Comparison of ENCODE assay signal across 1 cellular context in the genomic region with DNA sequence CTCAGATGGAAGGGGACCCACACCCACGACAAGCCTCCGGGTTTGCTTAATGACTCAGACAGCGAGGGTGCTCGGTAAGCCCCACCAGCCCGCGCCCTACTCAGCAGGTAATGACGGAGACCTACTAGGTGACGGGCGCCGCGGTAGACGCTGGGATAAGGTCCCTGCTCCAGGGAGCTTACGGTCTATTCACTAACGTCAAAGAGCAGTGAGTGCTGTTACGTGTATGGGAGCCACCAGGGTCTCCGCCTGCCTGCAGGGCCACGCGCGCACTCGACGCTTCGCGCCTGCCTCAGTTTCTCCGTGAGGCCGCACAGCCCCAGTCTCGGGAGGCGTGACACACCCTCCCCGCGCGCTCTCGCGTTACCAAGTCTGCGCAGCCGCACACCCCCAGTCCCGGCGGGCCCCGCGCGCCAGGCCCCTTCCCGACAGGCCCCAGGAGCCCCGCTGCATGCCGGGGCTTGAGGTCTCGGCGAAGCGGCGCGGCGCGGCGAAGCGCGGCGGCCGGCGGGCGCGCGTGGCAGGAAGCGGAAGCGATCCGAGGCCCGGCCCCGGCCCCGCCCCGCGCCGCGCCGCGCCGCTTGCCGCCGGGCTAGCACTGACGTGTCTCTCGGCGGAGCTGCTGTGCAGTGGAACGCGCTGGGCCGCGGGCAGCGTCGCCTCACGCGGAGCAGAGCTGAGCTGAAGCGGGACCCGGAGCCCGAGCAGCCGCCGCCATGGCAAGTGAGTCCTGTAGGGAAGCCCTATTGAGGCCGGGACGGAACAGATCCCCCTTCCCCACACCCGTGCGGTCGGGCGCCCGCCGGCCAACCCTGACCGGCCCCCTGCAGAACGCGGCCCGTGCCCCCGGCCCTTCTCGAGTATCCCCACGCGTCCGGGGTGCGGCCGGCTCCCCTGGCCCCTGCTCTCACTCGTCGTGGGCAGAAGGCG.
TF ChIP-seq lines count a peak whose summit lies in the region.

A gene (plus strand): TSS at position 601 of the 930 bp plus-strand sequence. CDS start 116 bp downstream, at position 717.

TF ChIP-seq in HepG2, 621 proteins besides CTCF, POLR2A, EP300 and RAD21 (continued from another document and continues in another):
- TF ChIP-seq, protein P1, sequence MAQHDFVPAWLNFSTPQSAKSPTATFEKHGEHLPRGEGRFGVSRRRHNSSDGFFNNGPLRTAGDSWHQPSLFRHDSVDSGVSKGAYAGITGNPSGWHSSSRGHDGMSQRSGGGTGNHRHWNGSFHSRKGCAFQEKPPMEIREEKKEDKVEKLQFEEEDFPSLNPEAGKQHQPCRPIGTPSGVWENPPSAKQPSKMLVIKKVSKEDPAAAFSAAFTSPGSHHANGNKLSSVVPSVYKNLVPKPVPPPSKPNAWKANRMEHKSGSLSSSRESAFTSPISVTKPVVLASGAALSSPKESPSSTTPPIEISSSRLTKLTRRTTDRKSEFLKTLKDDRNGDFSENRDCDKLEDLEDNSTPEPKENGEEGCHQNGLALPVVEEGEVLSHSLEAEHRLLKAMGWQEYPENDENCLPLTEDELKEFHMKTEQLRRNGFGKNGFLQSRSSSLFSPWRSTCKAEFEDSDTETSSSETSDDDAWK (CRISPR knock-in tag; IDR thresholded peaks at IDR 0.05): no peak
- TF ChIP-seq, protein P2, sequence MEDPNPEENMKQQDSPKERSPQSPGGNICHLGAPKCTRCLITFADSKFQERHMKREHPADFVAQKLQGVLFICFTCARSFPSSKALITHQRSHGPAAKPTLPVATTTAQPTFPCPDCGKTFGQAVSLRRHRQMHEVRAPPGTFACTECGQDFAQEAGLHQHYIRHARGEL (CRISPR knock-in tag; IDR thresholded peaks at IDR 0.05): peak; percentile 71
- TF ChIP-seq FOXJ3 (CRISPR knock-in tag; IDR thresholded peaks at IDR 0.05; ENCODE audit: borderline replicate concordance) (peak; percentile 20; the same call in 1 of the 2 replicates), ZBTB1 (CRISPR knock-in tag; IDR thresholded peaks at IDR 0.05; ENCODE audit: borderline replicate concordance) (no peak), ZFP62 (CRISPR knock-in tag; IDR thresholded peaks at IDR 0.05) (no peak), ZNF160 (CRISPR knock-in tag; IDR thresholded peaks at IDR 0.05) (peak; percentile 66; the same call in 1 of the 2 replicates), YEATS2 (CRISPR knock-in tag; IDR thresholded peaks at IDR 0.05; ENCODE audit: borderline replicate concordance) (peak; percentile 87; the same call in 1 of the 2 replicates), SNAPC2 (CRISPR knock-in tag; IDR thresholded peaks at IDR 0.05) (peak; percentile 76; the same call in 1 of the 2 replicates), MIXL1 (CRISPR knock-in tag; IDR thresholded peaks at IDR 0.05) (no peak), ZNF121 (CRISPR knock-in tag; IDR thresholded peaks at IDR 0.05) (peak; percentile 44; the same call in 1 of the 2 replicates), BORCS8-MEF2B (CRISPR knock-in tag; IDR thresholded peaks at IDR 0.05) (peak; percentile 81), ZNF496 (CRISPR knock-in tag; IDR thresholded peaks at IDR 0.05; ENCODE audit: insufficient replicate concordance) (no peak), ZNF317 (CRISPR knock-in tag; IDR thresholded peaks at IDR 0.05) (0 out of 2 replicates have a peak, but pooled peaks have one; percentile 55), EHMT2 (IDR thresholded peaks at IDR 0.05; ENCODE audit: borderline replicate concordance, low read depth, low read length) (no peak), ASH2L (IDR thresholded peaks at IDR 0.05; ENCODE audit: insufficient read length, low read depth, low read length) (peak; percentile 86), JDP2 (CRISPR knock-in tag; IDR thresholded peaks at IDR 0.05; ENCODE audit: borderline replicate concordance) (no peak), CREB1 (IDR thresholded peaks at IDR 0.05) (peak; percentile 57; the same call in 1 of the 2 replicates), CREB1 (CRISPR knock-in tag; IDR thresholded peaks at IDR 0.05) (no peak), TBX2 (CRISPR knock-in tag; IDR thresholded peaks at IDR 0.05; ENCODE audit: borderline replicate concordance) (peak; percentile 55; the same call in 1 of the 2 replicates), NR1H2 (CRISPR knock-in tag; IDR thresholded peaks at IDR 0.05; ENCODE audit: borderline replicate concordance, low read depth) (0 out of 2 replicates have a peak, but pooled peaks have one; percentile 63), SNAI1 (CRISPR knock-in tag; IDR thresholded peaks at IDR 0.05; ENCODE audit: borderline replicate concordance) (peak; percentile 78; the same call in 1 of the 2 replicates), ZNF225 (CRISPR knock-in tag; IDR thresholded peaks at IDR 0.05) (peak; percentile 87; the same call in 1 of the 2 replicates), CBX1 (IDR thresholded peaks at IDR 0.05; ENCODE audit: low read depth) (peak; percentile 79), KDM2A (CRISPR knock-in tag; IDR thresholded peaks at IDR 0.05; ENCODE audit: borderline replicate concordance, low read depth) (peak; percentile 76; the same call in 1 of the 2 replicates), FOXK1 (CRISPR knock-in tag; IDR thresholded peaks at IDR 0.05; ENCODE audit: borderline replicate concordance, low read depth) (0 out of 2 replicates have a peak, but pooled peaks have one; percentile 38), MED13 (CRISPR knock-in tag; IDR thresholded peaks at IDR 0.05) (0 out of 2 replicates have a peak, but pooled peaks have one; percentile 10), BRD4 (CRISPR knock-in tag; IDR thresholded peaks at IDR 0.05) (no peak), ZNF841 (CRISPR knock-in tag; IDR thresholded peaks at IDR 0.05; ENCODE audit: borderline replicate concordance) (0 out of 2 replicates have a peak, but pooled peaks have one; percentile 27), RNF2 (conservative IDR thresholded peaks at IDR 0.05; ENCODE audit: low read depth) (peak; percentile 87), LCORL (IDR thresholded peaks at IDR 0.05) (no peak), LCORL (CRISPR knock-in tag; IDR thresholded peaks at IDR 0.05) (peak; percentile 26; the same call in 1 of the 2 replicates), ZNF792 (CRISPR knock-in tag; IDR thresholded peaks at IDR 0.05) (peak; percentile 60; the same call in 1 of the 2 replicates), ARNT2 (CRISPR knock-in tag; IDR thresholded peaks at IDR 0.05; ENCODE audit: low read depth) (peak; percentile 65; the same call in 1 of the 2 replicates), GPN1 (CRISPR knock-in tag; IDR thresholded peaks at IDR 0.05; ENCODE audit: borderline replicate concordance) (no peak; the same call in 1 of the 2 replicates), ATF7-NPFF (CRISPR knock-in tag; IDR thresholded peaks at IDR 0.05; ENCODE audit: low read depth) (peak; percentile 76), ZNF468 (CRISPR knock-in tag; IDR thresholded peaks at IDR 0.05) (0 out of 2 replicates have a peak, but pooled peaks have one; percentile 34), MAZ (IDR thresholded peaks at IDR 0.05; ENCODE audit: borderline replicate concordance, low read depth, low read length) (no peak), MAZ (CRISPR knock-in tag; IDR thresholded peaks at IDR 0.05; ENCODE audit: low read depth) (peak; percentile 56; the same call in 1 of the 2 replicates), KLF9 (CRISPR knock-in tag; IDR thresholded peaks at IDR 0.05; ENCODE audit: low read depth) (0 out of 2 replicates have a peak, but pooled peaks have one; percentile 45), RXRA (CRISPR knock-in tag; IDR thresholded peaks at IDR 0.05) (peak; percentile 61; the same call in 1 of the 2 replicates), FOXA3 (CRISPR knock-in tag; IDR thresholded peaks at IDR 0.05) (peak; percentile 48), ZNF335 (CRISPR knock-in tag; IDR thresholded peaks at IDR 0.05) (peak; percentile 87), SUZ12 (IDR thresholded peaks at IDR 0.05; ENCODE audit: low read depth, low read length) (peak; percentile 68)
- TF ChIP-seq, protein P3, sequence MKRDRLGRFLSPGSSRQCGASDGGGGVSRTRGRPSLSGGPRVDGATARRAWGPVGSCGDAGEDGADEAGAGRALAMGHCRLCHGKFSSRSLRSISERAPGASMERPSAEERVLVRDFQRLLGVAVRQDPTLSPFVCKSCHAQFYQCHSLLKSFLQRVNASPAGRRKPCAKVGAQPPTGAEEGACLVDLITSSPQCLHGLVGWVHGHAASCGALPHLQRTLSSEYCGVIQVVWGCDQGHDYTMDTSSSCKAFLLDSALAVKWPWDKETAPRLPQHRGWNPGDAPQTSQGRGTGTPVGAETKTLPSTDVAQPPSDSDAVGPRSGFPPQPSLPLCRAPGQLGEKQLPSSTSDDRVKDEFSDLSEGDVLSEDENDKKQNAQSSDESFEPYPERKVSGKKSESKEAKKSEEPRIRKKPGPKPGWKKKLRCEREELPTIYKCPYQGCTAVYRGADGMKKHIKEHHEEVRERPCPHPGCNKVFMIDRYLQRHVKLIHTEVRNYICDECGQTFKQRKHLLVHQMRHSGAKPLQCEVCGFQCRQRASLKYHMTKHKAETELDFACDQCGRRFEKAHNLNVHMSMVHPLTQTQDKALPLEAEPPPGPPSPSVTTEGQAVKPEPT (CRISPR knock-in tag; IDR thresholded peaks at IDR 0.05; ENCODE audit: low read depth): 0 out of 2 replicates have a peak, but pooled peaks have one; percentile 5
- TF ChIP-seq, protein P4, sequence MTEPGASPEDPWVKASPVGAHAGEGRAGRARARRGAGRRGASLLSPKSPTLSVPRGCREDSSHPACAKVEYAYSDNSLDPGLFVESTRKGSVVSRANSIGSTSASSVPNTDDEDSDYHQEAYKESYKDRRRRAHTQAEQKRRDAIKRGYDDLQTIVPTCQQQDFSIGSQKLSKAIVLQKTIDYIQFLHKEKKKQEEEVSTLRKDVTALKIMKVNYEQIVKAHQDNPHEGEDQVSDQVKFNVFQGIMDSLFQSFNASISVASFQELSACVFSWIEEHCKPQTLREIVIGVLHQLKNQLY (CRISPR knock-in tag; IDR thresholded peaks at IDR 0.05): 0 out of 2 replicates have a peak, but pooled peaks have one; percentile 30
- TF ChIP-seq, protein P5, sequence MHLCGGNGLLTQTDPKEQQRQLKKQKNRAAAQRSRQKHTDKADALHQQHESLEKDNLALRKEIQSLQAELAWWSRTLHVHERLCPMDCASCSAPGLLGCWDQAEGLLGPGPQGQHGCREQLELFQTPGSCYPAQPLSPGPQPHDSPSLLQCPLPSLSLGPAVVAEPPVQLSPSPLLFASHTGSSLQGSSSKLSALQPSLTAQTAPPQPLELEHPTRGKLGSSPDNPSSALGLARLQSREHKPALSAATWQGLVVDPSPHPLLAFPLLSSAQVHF (CRISPR knock-in tag; IDR thresholded peaks at IDR 0.05): peak; percentile 77
- TF ChIP-seq, protein P6, sequence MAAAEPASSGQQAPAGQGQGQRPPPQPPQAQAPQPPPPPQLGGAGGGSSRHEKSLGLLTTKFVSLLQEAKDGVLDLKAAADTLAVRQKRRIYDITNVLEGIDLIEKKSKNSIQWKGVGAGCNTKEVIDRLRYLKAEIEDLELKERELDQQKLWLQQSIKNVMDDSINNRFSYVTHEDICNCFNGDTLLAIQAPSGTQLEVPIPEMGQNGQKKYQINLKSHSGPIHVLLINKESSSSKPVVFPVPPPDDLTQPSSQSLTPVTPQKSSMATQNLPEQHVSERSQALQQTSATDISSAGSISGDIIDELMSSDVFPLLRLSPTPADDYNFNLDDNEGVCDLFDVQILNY (CRISPR knock-in tag; conservative IDR thresholded peaks at IDR 0.05): peak; percentile 11; the same call in 1 of the 2 replicates
- TF ChIP-seq, protein P7, sequence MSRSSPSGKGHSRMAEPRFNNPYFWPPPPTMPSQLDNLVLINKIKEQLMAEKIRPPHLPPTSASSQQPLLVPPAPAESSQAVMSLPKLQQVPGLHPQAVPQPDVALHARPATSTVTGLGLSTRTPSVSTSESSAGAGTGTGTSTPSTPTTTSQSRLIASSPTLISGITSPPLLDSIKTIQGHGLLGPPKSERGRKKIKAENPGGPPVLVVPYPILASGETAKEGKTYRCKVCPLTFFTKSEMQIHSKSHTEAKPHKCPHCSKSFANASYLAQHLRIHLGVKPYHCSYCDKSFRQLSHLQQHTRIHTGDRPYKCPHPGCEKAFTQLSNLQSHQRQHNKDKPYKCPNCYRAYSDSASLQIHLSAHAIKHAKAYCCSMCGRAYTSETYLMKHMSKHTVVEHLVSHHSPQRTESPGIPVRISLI (CRISPR knock-in tag; IDR thresholded peaks at IDR 0.05; ENCODE audit: borderline replicate concordance): no peak
- TF ChIP-seq, protein P8, sequence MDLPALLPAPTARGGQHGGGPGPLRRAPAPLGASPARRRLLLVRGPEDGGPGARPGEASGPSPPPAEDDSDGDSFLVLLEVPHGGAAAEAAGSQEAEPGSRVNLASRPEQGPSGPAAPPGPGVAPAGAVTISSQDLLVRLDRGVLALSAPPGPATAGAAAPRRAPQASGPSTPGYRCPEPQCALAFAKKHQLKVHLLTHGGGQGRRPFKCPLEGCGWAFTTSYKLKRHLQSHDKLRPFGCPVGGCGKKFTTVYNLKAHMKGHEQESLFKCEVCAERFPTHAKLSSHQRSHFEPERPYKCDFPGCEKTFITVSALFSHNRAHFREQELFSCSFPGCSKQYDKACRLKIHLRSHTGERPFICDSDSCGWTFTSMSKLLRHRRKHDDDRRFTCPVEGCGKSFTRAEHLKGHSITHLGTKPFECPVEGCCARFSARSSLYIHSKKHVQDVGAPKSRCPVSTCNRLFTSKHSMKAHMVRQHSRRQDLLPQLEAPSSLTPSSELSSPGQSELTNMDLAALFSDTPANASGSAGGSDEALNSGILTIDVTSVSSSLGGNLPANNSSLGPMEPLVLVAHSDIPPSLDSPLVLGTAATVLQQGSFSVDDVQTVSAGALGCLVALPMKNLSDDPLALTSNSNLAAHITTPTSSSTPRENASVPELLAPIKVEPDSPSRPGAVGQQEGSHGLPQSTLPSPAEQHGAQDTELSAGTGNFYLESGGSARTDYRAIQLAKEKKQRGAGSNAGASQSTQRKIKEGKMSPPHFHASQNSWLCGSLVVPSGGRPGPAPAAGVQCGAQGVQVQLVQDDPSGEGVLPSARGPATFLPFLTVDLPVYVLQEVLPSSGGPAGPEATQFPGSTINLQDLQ (CRISPR knock-in tag; IDR thresholded peaks at IDR 0.05): no peak
- TF ChIP-seq, protein P9, sequence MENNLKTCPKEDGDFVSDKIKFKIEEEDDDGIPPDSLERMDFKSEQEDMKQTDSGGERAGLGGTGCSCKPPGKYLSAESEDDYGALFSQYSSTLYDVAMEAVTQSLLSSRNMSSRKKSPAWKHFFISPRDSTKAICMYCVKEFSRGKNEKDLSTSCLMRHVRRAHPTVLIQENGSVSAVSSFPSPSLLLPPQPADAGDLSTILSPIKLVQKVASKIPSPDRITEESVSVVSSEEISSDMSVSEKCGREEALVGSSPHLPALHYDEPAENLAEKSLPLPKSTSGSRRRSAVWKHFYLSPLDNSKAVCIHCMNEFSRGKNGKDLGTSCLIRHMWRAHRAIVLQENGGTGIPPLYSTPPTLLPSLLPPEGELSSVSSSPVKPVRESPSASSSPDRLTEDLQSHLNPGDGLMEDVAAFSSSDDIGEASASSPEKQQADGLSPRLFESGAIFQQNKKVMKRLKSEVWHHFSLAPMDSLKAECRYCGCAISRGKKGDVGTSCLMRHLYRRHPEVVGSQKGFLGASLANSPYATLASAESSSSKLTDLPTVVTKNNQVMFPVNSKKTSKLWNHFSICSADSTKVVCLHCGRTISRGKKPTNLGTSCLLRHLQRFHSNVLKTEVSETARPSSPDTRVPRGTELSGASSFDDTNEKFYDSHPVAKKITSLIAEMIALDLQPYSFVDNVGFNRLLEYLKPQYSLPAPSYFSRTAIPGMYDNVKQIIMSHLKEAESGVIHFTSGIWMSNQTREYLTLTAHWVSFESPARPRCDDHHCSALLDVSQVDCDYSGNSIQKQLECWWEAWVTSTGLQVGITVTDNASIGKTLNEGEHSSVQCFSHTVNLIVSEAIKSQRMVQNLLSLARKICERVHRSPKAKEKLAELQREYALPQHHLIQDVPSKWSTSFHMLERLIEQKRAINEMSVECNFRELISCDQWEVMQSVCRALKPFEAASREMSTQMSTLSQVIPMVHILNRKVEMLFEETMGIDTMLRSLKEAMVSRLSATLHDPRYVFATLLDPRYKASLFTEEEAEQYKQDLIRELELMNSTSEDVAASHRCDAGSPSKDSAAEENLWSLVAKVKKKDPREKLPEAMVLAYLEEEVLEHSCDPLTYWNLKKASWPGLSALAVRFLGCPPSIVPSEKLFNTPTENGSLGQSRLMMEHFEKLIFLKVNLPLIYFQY (CRISPR knock-in tag; IDR thresholded peaks at IDR 0.05; ENCODE audit: borderline replicate concordance): no peak
